In genomic region chr1:240508201-240508600, GRCh38 we compare ENCODE assay signal across 17 cellular contexts.
DNase-seq lines count a peak whose midpoint lies in the region; ATAC-seq and TF ChIP-seq lines count a peak whose summit lies in the region.
"Had no signal": no experiment of that assay in that cellular context is flagged by ENCODE, and none has a peak within 500 bp of the region (broad histone marks: within the 10 kb centered on the region; RNA-seq: fewer than 3 reads in every experiment).

No MANE protein-coding gene starts in this region.

- TF ChIP-seq CTCF in SK-N-SH (IDR thresholded peaks at IDR 0.05), result no peak
- no peak for TF ChIP-seq CTCF in hepatocyte (IDR thresholded peaks at IDR 0.05; ENCODE audit: poor library complexity)

- H3K9ac ChIP-seq in SK-N-SH, result no peak overlapping the region
- no peak overlapping the region for H3K9ac ChIP-seq in adipocyte (ENCODE audit: low read length)
- H3K9ac ChIP-seq: GM23248 had no signal

- no peaks in the 10 kb centered on the region for H3K9me3 ChIP-seq in SK-N-SH
- no peaks in the 10 kb centered on the region for H3K9me3 ChIP-seq in adipocyte (ENCODE audit: control insufficient read depth, low read length)
- H3K9me3 ChIP-seq in hepatocyte (ENCODE audit: low read depth), result no peaks in the 10 kb centered on the region
- H3K9me3 ChIP-seq: Caco-2 had no signal

- 59% methylated on average over 3 of the region's 3 CpGs for WGBS in SK-N-SH (ENCODE audit: low lambda C conversion rate)
- WGBS in hepatocyte (ENCODE audit: low lambda C conversion rate, missing lambda C conversion rate), result 39% methylated on average over 3 of the region's 3 CpGs

- H3K4me1 ChIP-seq in SK-N-SH (ENCODE audit: control insufficient read depth in 1 of 2, insufficient read depth in 2 of 2, low read depth in 1 of 2, low read length in 1 of 2) (peaks cover 0 to 11% of the 10 kb centered on the region in 2 experiments; a peak in 2 of 4 replicates), adipocyte (ENCODE audit: control insufficient read depth, insufficient read depth, low read length) (no peaks in the 10 kb centered on the region), hepatocyte (ENCODE audit: insufficient read depth) (peaks cover 6% of the 10 kb centered on the region)
- H3K4me1 ChIP-seq: Caco-2 had no signal

- H3K4me2 ChIP-seq in SK-N-SH (no peak overlapping the region), hepatocyte (peak overlapping the region; percentile 20)

- POLR2A ChIA-PET in SK-N-SH (lab: Yijun Ruan, JAX), result no interaction called here

- H4K20me1 ChIP-seq in SK-N-SH (ENCODE audit: insufficient read depth) (no peaks in the 10 kb centered on the region), hepatocyte (ENCODE audit: insufficient read depth, poor library complexity, severe bottlenecking) (no peaks in the 10 kb centered on the region)

- H3K27me3 ChIP-seq in SK-N-SH (ENCODE audit: insufficient read depth) (no peaks in the 10 kb centered on the region), adipocyte (replicated peaks; ENCODE audit: control insufficient read depth, insufficient read depth, low read length) (no peaks in the 10 kb centered on the region), hepatocyte (no peaks in the 10 kb centered on the region)

- H3K27ac ChIP-seq in SK-N-SH (ENCODE audit: low read depth in 2 of 2, low read length in 1 of 2), result peak overlapping the region in 1 of 2 experiments; percentile 24; a peak in 1 of 4 replicates
- H3K27ac ChIP-seq in hepatocyte, result no peak overlapping the region
- H3K27ac ChIP-seq: C4-2B, GM23248, HL-60 had no signal

- H3K9me2 ChIP-seq in SK-N-SH (no peaks in the 10 kb centered on the region), hepatocyte (replicated peaks; ENCODE audit: insufficient read depth) (no peaks in the 10 kb centered on the region)

- DNase-seq in SK-N-SH (no peak), adipocyte (ENCODE audit: low read depth) (peak; percentile 30), fibroblast of gingiva (ENCODE audit: low read depth) (peak; percentile 60), hepatocyte (ENCODE audit: low spot score) (no peak), SIG-M5 (lab: John Stamatoyannopoulos, UW) (no peak)
- DNase-seq in activated CD8-positive, alpha-beta memory T cell treated with anti-CD3 and anti-CD28 coated beads, Interleukin-2, amount 50 U/mL, for 48 hours, result no peak
- DNase-seq in stimulated activated CD4-positive, alpha-beta T cell treated with anti-CD3 and anti-CD28 coated beads, Interleukin-4, amount 100 ng/mL, for 1 hour, result no peak
- DNase-seq: ACHN; Caco-2; CD4-positive, alpha-beta T cell; DMS153; DMS79; GDM1; GM23248 had no signal

- H3K4me3 ChIP-seq in SK-N-SH (ENCODE audit: low read depth in 2 of 2, low read length in 1 of 2), result no peak overlapping the region
- H3K4me3 ChIP-seq in adipocyte (ENCODE audit: low read length), result no peak overlapping the region
- no peak overlapping the region for H3K4me3 ChIP-seq in hepatocyte
- H3K4me3 ChIP-seq: GM23248 had no signal

- no peak for ATAC-seq in HG02588 (IDR thresholded peaks at IDR 0.05; ENCODE audit: unreplicated experiment)

- H3K36me3 ChIP-seq in SK-N-SH (replicated peaks in 1 of 2; ENCODE audit: control insufficient read depth in 1 of 2, insufficient read depth in 2 of 2, low read length in 1 of 2) (no peaks in the 10 kb centered on the region), adipocyte (ENCODE audit: control insufficient read depth, insufficient read depth, low read length, severe bottlenecking) (no peaks in the 10 kb centered on the region), hepatocyte (replicated peaks; ENCODE audit: insufficient read depth, low read depth) (no peaks in the 10 kb centered on the region)

- CTCF ChIA-PET in SK-N-SH (lab: Yijun Ruan, JAX), result no interaction called here

- H3K79me2 ChIP-seq in SK-N-SH (ENCODE audit: insufficient read depth) (no peaks in the 10 kb centered on the region), hepatocyte (no peaks in the 10 kb centered on the region)

- H2AFZ ChIP-seq in SK-N-SH (ENCODE audit: low read depth) (no peak overlapping the region), hepatocyte (no peak overlapping the region)
- H2AFZ ChIP-seq: GM23248 had no signal

- H3F3A ChIP-seq in SK-N-SH (replicated peaks; ENCODE audit: insufficient read depth), result peaks cover 4% of the 10 kb centered on the region

- TF ChIP-seq EP300 in SK-N-SH (IDR thresholded peaks at IDR 0.05; ENCODE audit: borderline replicate concordance in 1 of 2, low read depth in 1 of 2, low read length in 1 of 2), result no peak

- no peak for TF ChIP-seq RAD21 in SK-N-SH (IDR thresholded peaks at IDR 0.05; ENCODE audit: low read length)

TF ChIP-seq in SK-N-SH, 30 proteins besides CTCF, POLR2A, EP300 and RAD21:
- TF ChIP-seq FOXM1 (IDR thresholded peaks at IDR 0.05; ENCODE audit: low read depth) (no peak), USF1 (IDR thresholded peaks at IDR 0.05; ENCODE audit: borderline replicate concordance, low read depth) (no peak), SIN3A (IDR thresholded peaks at IDR 0.05; ENCODE audit: borderline replicate concordance, low read depth, low read length) (no peak), TCF12 (IDR thresholded peaks at IDR 0.05) (peak; percentile 25; the same call in 1 of the 2 replicates), MAX (IDR thresholded peaks at IDR 0.05; ENCODE audit: low read depth) (no peak), ELF1 (IDR thresholded peaks at IDR 0.05) (no peak), FOSL2 (IDR thresholded peaks at IDR 0.05; ENCODE audit: borderline replicate concordance, low read depth) (no peak), TAF1 (IDR thresholded peaks at IDR 0.05; ENCODE audit: borderline replicate concordance, low read depth, low read length) (no peak)
TF ChIP-seq in SK-N-SH: peak in this region for 1.

Comparison
In these comparisons a context has a peak if more than half of its experiments do, and no peak if none do; other contexts are left out.
1. DNase-seq: peak in adipocyte (single experiment) and fibroblast of gingiva (single experiment); none in SK-N-SH (single experiment), hepatocyte (single experiment), activated CD8-positive, alpha-beta memory T cell treated with anti-CD3 and anti-CD28 coated beads, Interleukin-2, amount 50 U/mL, for 48 hours (single experiment), stimulated activated CD4-positive, alpha-beta T cell treated with anti-CD3 and anti-CD28 coated beads, Interleukin-4, amount 100 ng/mL, for 1 hour (single experiment) and SIG-M5 (single experiment).